Comparison of ENCODE assay signal across 22 cellular contexts in genomic region chr10:30836411-30836810, GRCh38.
"Had no signal": no experiment of that assay in that cellular context is flagged by ENCODE, and none has a peak within 500 bp of the region (broad histone marks: within the 10 kb centered on the region; RNA-seq: fewer than 3 reads in every experiment).

No MANE protein-coding gene starts in this region.

- FAIRE-seq: K562 had no signal

- H3K27me3 ChIP-seq: SJCRH30 had no signal

- H3K36me3 ChIP-seq: SJCRH30 had no signal

- H3K27ac ChIP-seq: KMS-11, SJCRH30 had no signal

- H3K4me2 ChIP-seq: KMS-11 had no signal

- H3K9ac ChIP-seq: KMS-11 had no signal

- DNase-seq: Kasumi-1, MM.1S, NCI-H1092 treated with DMSO at 0.1 percent for 48 hours, NCI-H1436, NCI-H187, NCI-H2029, NCI-H2081 treated with DMSO at 0.1 percent for 48 hours, NCI-H2171, NCI-H226, NCI-H446, NCI-H510A, NCI-H524 treated with DMSO at 0.1 percent for 48 hours, NCI-H69, NCI-H774, PC-3, SHP77 treated with DMSO at 0.1 percent for 48 hours, SJCRH30 had no signal

- H3K4me3 ChIP-seq: K562, SJCRH30 had no signal

- ATAC-seq: K562, Panc1, PC-3, Right ventricle myocardium inferior, SK-N-SH treated with all-trans-retinoic acid at 6 μM for 48 hours had no signal
